In genomic region chr16:67656344-67657016, GRCh38 we compare ENCODE assay signal across 18 cellular contexts. TPM values are rescaled to one million over a fixed set of nuclear protein-coding genes. Genes with fewer than 3 reads are reported as not detected.
DNase-seq lines count a peak whose midpoint lies in the region; ATAC-seq and TF ChIP-seq lines count a peak whose summit lies in the region.
"Had no signal": no experiment of that assay in that cellular context is flagged by ENCODE, and none has a peak within 500 bp of the region (broad histone marks: within the 10 kb centered on the region; RNA-seq: fewer than 3 reads in every experiment).

No MANE protein-coding gene starts in this region.

- intact Hi-C loops in activated T-helper 2 cell treated with anti-CD3 and anti-CD28 coated beads, Interferon-gamma antibody, Interleukin-2, Interleukin-4, amounts not matched to agents 10 μg/mL and 5 μg/mL and 100 μg/mL, durations not matched to agents 14 hours and 24 hours and 36 hours (cut with micrococcal nuclease) = no loop called here

- H3K27me3 Mint-ChIP-seq in T-helper 2 cell treated with Interferon-gamma antibody and Interleukin-4, amounts not matched to agents 5 μg/mL and 100 μg/mL, for 36 hours (ENCODE audit: low read depth) = no peaks in the 10 kb centered on the region
- H3K27me3 Mint-ChIP-seq in activated T-helper 2 cell treated with anti-CD3 and anti-CD28 coated beads, Interferon-gamma antibody, Interleukin-2, Interleukin-4, amounts not matched to agents 10 μg/mL and 5 μg/mL and 100 μg/mL, durations not matched to agents 14 hours and 24 hours and 36 hours (ENCODE audit: low read depth) = no peaks in the 10 kb centered on the region
- peaks cover 11% of the 10 kb centered on the region for H3K27me3 Mint-ChIP-seq in HFFc6 (ENCODE audit: insufficient read depth)

- no peaks in the 10 kb centered on the region for H3K9me3 Mint-ChIP-seq in T-helper 2 cell treated with Interferon-gamma antibody and Interleukin-4, amounts not matched to agents 5 μg/mL and 100 μg/mL, for 36 hours
- H3K9me3 Mint-ChIP-seq in activated T-helper 2 cell treated with anti-CD3 and anti-CD28 coated beads, Interferon-gamma antibody, Interleukin-2, Interleukin-4, amounts not matched to agents 10 μg/mL and 5 μg/mL and 100 μg/mL, durations not matched to agents 14 hours and 24 hours and 36 hours = no peaks in the 10 kb centered on the region
- no peaks in the 10 kb centered on the region for H3K9me3 Mint-ChIP-seq in stimulated activated effector memory CD8-positive, alpha-beta T cell treated with anti-CD3 and anti-CD28 coated beads, Interleukin-12 subunit alpha, Interleukin-12 subunit beta, amount 100 ng/mL, for 72 hours
- no peaks in the 10 kb centered on the region for H3K9me3 Mint-ChIP-seq in HFFc6
- H3K9me3 Mint-ChIP-seq: CD8-positive, alpha-beta T cell had no signal

- peaks cover 33% of the 10 kb centered on the region for H3K36me3 Mint-ChIP-seq in T-helper 2 cell treated with Interferon-gamma antibody and Interleukin-4, amounts not matched to agents 5 μg/mL and 100 μg/mL, for 36 hours (ENCODE audit: low read depth)
- peaks cover 55% of the 10 kb centered on the region for H3K36me3 Mint-ChIP-seq in activated T-helper 2 cell treated with anti-CD3 and anti-CD28 coated beads, Interferon-gamma antibody, Interleukin-2, Interleukin-4, amounts not matched to agents 10 μg/mL and 5 μg/mL and 100 μg/mL, durations not matched to agents 14 hours and 24 hours and 36 hours (ENCODE audit: low read depth)
- H3K36me3 Mint-ChIP-seq in stimulated activated effector memory CD8-positive, alpha-beta T cell treated with anti-CD3 and anti-CD28 coated beads, Interleukin-12 subunit alpha, Interleukin-12 subunit beta, amount 100 ng/mL, for 72 hours = peaks cover 78% of the 10 kb centered on the region
- no peaks in the 10 kb centered on the region for H3K36me3 Mint-ChIP-seq in HFFc6 (ENCODE audit: low read depth)

- ATAC-seq in stimulated activated effector memory CD8-positive, alpha-beta T cell treated with anti-CD3 and anti-CD28 coated beads, Interleukin-12 subunit alpha, Interleukin-12 subunit beta, amount 100 ng/mL, for 72 hours = no peak
- no peak for ATAC-seq in GM19397 (IDR thresholded peaks at IDR 0.05; ENCODE audit: unreplicated experiment)
- ATAC-seq: CD8-positive, alpha-beta T cell had no signal

- peak overlapping the region; percentile 21 for H3K4me3 Mint-ChIP-seq in T-helper 2 cell treated with Interferon-gamma antibody and Interleukin-4, amounts not matched to agents 5 μg/mL and 100 μg/mL, for 36 hours
- peak overlapping the region; percentile 33 for H3K4me3 Mint-ChIP-seq in activated T-helper 2 cell treated with anti-CD3 and anti-CD28 coated beads, Interferon-gamma antibody, Interleukin-2, Interleukin-4, amounts not matched to agents 10 μg/mL and 5 μg/mL and 100 μg/mL, durations not matched to agents 14 hours and 24 hours and 36 hours (ENCODE audit: low read depth)
- H3K4me3 Mint-ChIP-seq in stimulated activated effector memory CD8-positive, alpha-beta T cell treated with anti-CD3 and anti-CD28 coated beads, Interleukin-12 subunit alpha, Interleukin-12 subunit beta, amount 100 ng/mL, for 72 hours = no peak overlapping the region
- H3K4me3 Mint-ChIP-seq in HFFc6 = no peak overlapping the region
- H3K4me3 Mint-ChIP-seq: CD8-positive, alpha-beta T cell had no signal

- peaks cover 8% of the 10 kb centered on the region for H3K4me1 Mint-ChIP-seq in T-helper 2 cell treated with Interferon-gamma antibody and Interleukin-4, amounts not matched to agents 5 μg/mL and 100 μg/mL, for 36 hours (ENCODE audit: low read depth)
- peaks cover 12% of the 10 kb centered on the region for H3K4me1 Mint-ChIP-seq in activated T-helper 2 cell treated with anti-CD3 and anti-CD28 coated beads, Interferon-gamma antibody, Interleukin-2, Interleukin-4, amounts not matched to agents 10 μg/mL and 5 μg/mL and 100 μg/mL, durations not matched to agents 14 hours and 24 hours and 36 hours (ENCODE audit: low read depth)
- peaks cover 34% of the 10 kb centered on the region for H3K4me1 Mint-ChIP-seq in stimulated activated effector memory CD8-positive, alpha-beta T cell treated with anti-CD3 and anti-CD28 coated beads, Interleukin-12 subunit alpha, Interleukin-12 subunit beta, amount 100 ng/mL, for 72 hours
- H3K4me1 Mint-ChIP-seq in HFFc6 (ENCODE audit: low read depth) = peaks cover 11% of the 10 kb centered on the region

- TF ChIP-seq CTCF in HFFc6 (IDR thresholded peaks at IDR 0.05) = no peak

- H3K27ac Mint-ChIP-seq in T-helper 2 cell treated with Interferon-gamma antibody and Interleukin-4, amounts not matched to agents 5 μg/mL and 100 μg/mL, for 36 hours = no peak overlapping the region
- no peak overlapping the region for H3K27ac Mint-ChIP-seq in activated T-helper 2 cell treated with anti-CD3 and anti-CD28 coated beads, Interferon-gamma antibody, Interleukin-2, Interleukin-4, amounts not matched to agents 10 μg/mL and 5 μg/mL and 100 μg/mL, durations not matched to agents 14 hours and 24 hours and 36 hours
- peak overlapping the region; percentile 17 for H3K27ac Mint-ChIP-seq in stimulated activated effector memory CD8-positive, alpha-beta T cell treated with anti-CD3 and anti-CD28 coated beads, Interleukin-12 subunit alpha, Interleukin-12 subunit beta, amount 100 ng/mL, for 72 hours
- no peak overlapping the region for H3K27ac Mint-ChIP-seq in HFFc6
- H3K27ac Mint-ChIP-seq: CD8-positive, alpha-beta T cell had no signal

- no peak for DNase-seq in T-helper 2 cell treated with Interferon-gamma antibody and Interleukin-4, amounts not matched to agents 5 μg/mL and 100 μg/mL, for 36 hours (ENCODE audit: low spot score)
- DNase-seq in T-helper 2 cell (no peak), HFFc6 (no peak)
- no peak for DNase-seq in activated T-helper 2 cell treated with anti-CD3 and anti-CD28 coated beads, Interferon-gamma antibody, Interleukin-2, Interleukin-4, amounts not matched to agents 10 μg/mL and 5 μg/mL and 100 μg/mL, durations not matched to agents 14 hours and 24 hours and 36 hours (ENCODE audit: low spot score)
- no peak for DNase-seq in stimulated activated effector memory CD8-positive, alpha-beta T cell treated with anti-CD3 and anti-CD28 coated beads, Interleukin-12 subunit alpha, Interleukin-12 subunit beta, amount 100 ng/mL, for 72 hours (ENCODE audit: low spot score in 2 of 2)
- DNase-seq: 8988T; CD8-positive, alpha-beta T cell; DMS53; GDM1; IMR-90; NCI-H1105 treated with DMSO at 0.1 percent for 48 hours; NCI-H2029 treated with DMSO at 0.1 percent for 48 hours; NCI-H226; NCI-H510A treated with DMSO at 0.1 percent for 48 hours; NCI-H748 treated with DMSO at 0.1 percent for 48 hours; SHP77 had no signal

RNA-seq across cellular contexts. Expression of gene ACD, which starts 3.6 kb away (rescaled TPM):
- total RNA-seq in activated T-helper 2 cell treated with anti-CD3 and anti-CD28 coated beads, Interferon-gamma antibody, Interleukin-2, Interleukin-4, amounts not matched to agents 10 μg/mL and 5 μg/mL and 100 μg/mL, durations not matched to agents 14 hours and 24 hours and 36 hours = 48.9 and 57.4 TPM in 2 replicates
- total RNA-seq in HFFc6 (2021; fragmentation: NEBNext Ultra II Directional; extraction: Animal tissue kit (Norgen Biotek cat#: 25700)) = 10 to 100 TPM; 18.0 to 25.8 (median 23.9) TPM

RNA-seq across cellular contexts. Expression of gene PARD6A, which starts 4.3 kb away (rescaled TPM):
- 10.7 and 11.5 TPM in 2 replicates for total RNA-seq in activated T-helper 2 cell treated with anti-CD3 and anti-CD28 coated beads, Interferon-gamma antibody, Interleukin-2, Interleukin-4, amounts not matched to agents 10 μg/mL and 5 μg/mL and 100 μg/mL, durations not matched to agents 14 hours and 24 hours and 36 hours
- 1 to 10 TPM in 1 of 6 experiments, under 1 TPM in 5; 0.55 to 1.1 (median 0.86) TPM for total RNA-seq in HFFc6 (2021; fragmentation: NEBNext Ultra II Directional; extraction: Animal tissue kit (Norgen Biotek cat#: 25700))
- total RNA-seq: H4 had no signal

RNA-seq across cellular contexts. Expression of gene ENKD1, which starts 10.1 kb away (rescaled TPM):
- total RNA-seq in activated T-helper 2 cell treated with anti-CD3 and anti-CD28 coated beads, Interferon-gamma antibody, Interleukin-2, Interleukin-4, amounts not matched to agents 10 μg/mL and 5 μg/mL and 100 μg/mL, durations not matched to agents 14 hours and 24 hours and 36 hours = 8.1 and 9.2 TPM in 2 replicates
- 10 to 100 TPM in 1 of 6 experiments, 1 to 10 TPM in 5; 7.4 to 10.8 (median 8.9) TPM for total RNA-seq in HFFc6 (2021; fragmentation: NEBNext Ultra II Directional; extraction: Animal tissue kit (Norgen Biotek cat#: 25700))

RNA-seq across cellular contexts. Expression of gene C16orf86, which starts 10.1 kb away (rescaled TPM):
- total RNA-seq in activated T-helper 2 cell treated with anti-CD3 and anti-CD28 coated beads, Interferon-gamma antibody, Interleukin-2, Interleukin-4, amounts not matched to agents 10 μg/mL and 5 μg/mL and 100 μg/mL, durations not matched to agents 14 hours and 24 hours and 36 hours = 1.4 and 1.8 TPM in 2 replicates
- total RNA-seq in HFFc6 (2021; fragmentation: NEBNext Ultra II Directional; extraction: Animal tissue kit (Norgen Biotek cat#: 25700)) = 1 to 10 TPM; 1.0 to 1.9 (median 1.6) TPM
- total RNA-seq: H4 had no signal

RNA-seq across cellular contexts. Expression of gene CARMIL2, which starts 11.5 kb away (rescaled TPM):
- 197 and 206 TPM in 2 replicates for total RNA-seq in activated T-helper 2 cell treated with anti-CD3 and anti-CD28 coated beads, Interferon-gamma antibody, Interleukin-2, Interleukin-4, amounts not matched to agents 10 μg/mL and 5 μg/mL and 100 μg/mL, durations not matched to agents 14 hours and 24 hours and 36 hours
- 1 to 10 TPM; 1.6 to 2.7 (median 1.8) TPM for total RNA-seq in HFFc6 (2021; fragmentation: NEBNext Ultra II Directional; extraction: Animal tissue kit (Norgen Biotek cat#: 25700))

Comparison
In these comparisons a context has a peak if more than half of its experiments do, and no peak if none do; other contexts are left out.
1. H3K4me3 Mint-ChIP-seq: peak in T-helper 2 cell treated with Interferon-gamma antibody and Interleukin-4, amounts not matched to agents 5 μg/mL and 100 μg/mL, for 36 hours (single experiment) and activated T-helper 2 cell treated with anti-CD3 and anti-CD28 coated beads, Interferon-gamma antibody, Interleukin-2, Interleukin-4, amounts not matched to agents 10 μg/mL and 5 μg/mL and 100 μg/mL, durations not matched to agents 14 hours and 24 hours and 36 hours (single experiment); none in stimulated activated effector memory CD8-positive, alpha-beta T cell treated with anti-CD3 and anti-CD28 coated beads, Interleukin-12 subunit alpha, Interleukin-12 subunit beta, amount 100 ng/mL, for 72 hours (single experiment) and HFFc6 (single experiment).